In the genomic region with DNA sequence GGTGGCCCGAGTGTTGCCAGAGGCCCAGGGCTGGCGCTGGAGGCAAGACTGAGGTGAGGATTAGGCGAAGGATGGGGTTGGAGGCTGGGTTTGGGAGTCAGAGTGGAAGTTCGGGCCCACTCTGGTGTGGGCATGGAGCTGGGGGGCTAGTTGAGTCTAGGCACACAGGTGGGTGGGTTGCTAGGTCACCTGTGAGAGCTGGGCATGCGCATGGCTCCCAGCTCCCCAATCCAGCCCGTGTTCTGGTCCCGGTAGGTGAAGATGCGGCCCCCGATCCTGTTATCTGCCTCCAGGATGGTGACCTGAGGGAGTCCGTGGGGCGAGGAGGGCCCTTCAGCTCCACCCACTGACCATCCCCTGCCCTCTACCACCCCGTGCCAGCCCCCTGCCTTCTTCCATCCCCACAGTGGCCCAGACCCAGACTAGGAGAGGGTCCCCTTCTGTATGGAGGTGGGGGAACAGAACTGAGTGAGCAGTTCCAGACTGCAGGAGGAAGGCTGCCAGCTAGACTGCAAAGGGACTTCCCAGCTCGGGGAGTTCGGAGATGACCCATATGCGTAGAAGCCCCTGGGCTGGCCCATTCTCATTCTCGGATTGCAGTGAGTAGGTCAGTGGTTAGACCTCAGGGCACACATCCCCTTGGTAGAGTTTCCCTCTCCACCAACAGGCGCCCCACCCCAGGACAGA, we compare ENCODE assay signal across 1 cellular context.
A peak's percentile ranks its signal among the peaks of the same experiment; 100 is the strongest.
TF ChIP-seq lines count a peak whose summit lies in the region.

No MANE protein-coding gene starts in this region.

TF ChIP-seq in GM12878, 131 proteins besides CTCF, POLR2A, EP300 and RAD21 (continued from another document):
- TF ChIP-seq, protein P1, sequence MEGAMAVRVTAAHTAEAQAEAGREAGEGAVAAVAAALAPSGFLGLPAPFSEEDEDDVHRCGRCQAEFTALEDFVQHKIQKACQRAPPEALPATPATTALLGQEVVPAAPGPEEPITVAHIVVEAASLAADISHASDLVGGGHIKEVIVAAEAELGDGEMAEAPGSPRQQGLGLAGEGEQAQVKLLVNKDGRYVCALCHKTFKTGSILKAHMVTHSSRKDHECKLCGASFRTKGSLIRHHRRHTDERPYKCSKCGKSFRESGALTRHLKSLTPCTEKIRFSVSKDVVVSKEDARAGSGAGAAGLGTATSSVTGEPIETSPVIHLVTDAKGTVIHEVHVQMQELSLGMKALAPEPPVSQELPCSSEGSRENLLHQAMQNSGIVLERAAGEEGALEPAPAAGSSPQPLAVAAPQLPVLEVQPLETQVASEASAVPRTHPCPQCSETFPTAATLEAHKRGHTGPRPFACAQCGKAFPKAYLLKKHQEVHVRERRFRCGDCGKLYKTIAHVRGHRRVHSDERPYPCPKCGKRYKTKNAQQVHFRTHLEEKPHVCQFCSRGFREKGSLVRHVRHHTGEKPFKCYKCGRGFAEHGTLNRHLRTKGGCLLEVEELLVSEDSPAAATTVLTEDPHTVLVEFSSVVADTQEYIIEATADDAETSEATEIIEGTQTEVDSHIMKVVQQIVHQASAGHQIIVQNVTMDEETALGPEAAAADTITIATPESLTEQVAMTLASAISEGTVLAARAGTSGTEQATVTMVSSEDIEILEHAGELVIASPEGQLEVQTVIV (IDR thresholded peaks at IDR 0.05; ENCODE audit: borderline replicate concordance, partially characterized antibody) = no peak
- TF ChIP-seq, protein P2, sequence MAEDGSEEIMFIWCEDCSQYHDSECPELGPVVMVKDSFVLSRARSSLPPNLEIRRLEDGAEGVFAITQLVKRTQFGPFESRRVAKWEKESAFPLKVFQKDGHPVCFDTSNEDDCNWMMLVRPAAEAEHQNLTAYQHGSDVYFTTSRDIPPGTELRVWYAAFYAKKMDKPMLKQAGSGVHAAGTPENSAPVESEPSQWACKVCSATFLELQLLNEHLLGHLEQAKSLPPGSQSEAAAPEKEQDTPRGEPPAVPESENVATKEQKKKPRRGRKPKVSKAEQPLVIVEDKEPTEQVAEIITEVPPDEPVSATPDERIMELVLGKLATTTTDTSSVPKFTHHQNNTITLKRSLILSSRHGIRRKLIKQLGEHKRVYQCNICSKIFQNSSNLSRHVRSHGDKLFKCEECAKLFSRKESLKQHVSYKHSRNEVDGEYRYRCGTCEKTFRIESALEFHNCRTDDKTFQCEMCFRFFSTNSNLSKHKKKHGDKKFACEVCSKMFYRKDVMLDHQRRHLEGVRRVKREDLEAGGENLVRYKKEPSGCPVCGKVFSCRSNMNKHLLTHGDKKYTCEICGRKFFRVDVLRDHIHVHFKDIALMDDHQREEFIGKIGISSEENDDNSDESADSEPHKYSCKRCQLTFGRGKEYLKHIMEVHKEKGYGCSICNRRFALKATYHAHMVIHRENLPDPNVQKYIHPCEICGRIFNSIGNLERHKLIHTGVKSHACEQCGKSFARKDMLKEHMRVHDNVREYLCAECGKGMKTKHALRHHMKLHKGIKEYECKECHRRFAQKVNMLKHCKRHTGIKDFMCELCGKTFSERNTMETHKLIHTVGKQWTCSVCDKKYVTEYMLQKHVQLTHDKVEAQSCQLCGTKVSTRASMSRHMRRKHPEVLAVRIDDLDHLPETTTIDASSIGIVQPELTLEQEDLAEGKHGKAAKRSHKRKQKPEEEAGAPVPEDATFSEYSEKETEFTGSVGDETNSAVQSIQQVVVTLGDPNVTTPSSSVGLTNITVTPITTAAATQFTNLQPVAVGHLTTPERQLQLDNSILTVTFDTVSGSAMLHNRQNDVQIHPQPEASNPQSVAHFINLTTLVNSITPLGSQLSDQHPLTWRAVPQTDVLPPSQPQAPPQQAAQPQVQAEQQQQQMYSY (CRISPR knock-in tag; IDR thresholded peaks at IDR 0.05) = no peak
- TF ChIP-seq SMAD5 (IDR thresholded peaks at IDR 0.05; ENCODE audit: low read depth) = 0 out of 2 replicates have a peak, but pooled peaks have one; percentile 13
- TF ChIP-seq, protein P3, sequence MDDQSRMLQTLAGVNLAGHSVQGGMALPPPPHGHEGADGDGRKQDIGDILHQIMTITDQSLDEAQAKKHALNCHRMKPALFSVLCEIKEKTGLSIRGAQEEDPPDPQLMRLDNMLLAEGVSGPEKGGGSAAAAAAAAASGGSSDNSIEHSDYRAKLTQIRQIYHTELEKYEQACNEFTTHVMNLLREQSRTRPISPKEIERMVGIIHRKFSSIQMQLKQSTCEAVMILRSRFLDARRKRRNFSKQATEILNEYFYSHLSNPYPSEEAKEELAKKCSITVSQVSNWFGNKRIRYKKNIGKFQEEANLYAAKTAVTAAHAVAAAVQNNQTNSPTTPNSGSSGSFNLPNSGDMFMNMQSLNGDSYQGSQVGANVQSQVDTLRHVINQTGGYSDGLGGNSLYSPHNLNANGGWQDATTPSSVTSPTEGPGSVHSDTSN (IDR thresholded peaks at IDR 0.05; ENCODE audit: insufficient replicate concordance, low read depth, low read length) = no peak
- TF ChIP-seq CHD4 (IDR thresholded peaks at IDR 0.05) = no peak
- TF ChIP-seq BRCA1 (IDR thresholded peaks at IDR 0.05; ENCODE audit: low read depth, low read length) = no peak
- no peak for TF ChIP-seq ZSCAN29 (IDR thresholded peaks at IDR 0.05)
- no peak for TF ChIP-seq SIN3A (IDR thresholded peaks at IDR 0.05; ENCODE audit: low read depth, low read length)
- TF ChIP-seq SPI1 (IDR thresholded peaks at IDR 0.05; ENCODE audit: borderline replicate concordance, insufficient read depth, low read depth, low read length) = peak; percentile 73; the same call in 1 of the 2 replicates
- TF ChIP-seq HCFC1 (IDR thresholded peaks at IDR 0.05; ENCODE audit: low read length) = no peak
- TF ChIP-seq STAT3 (IDR thresholded peaks at IDR 0.05; ENCODE audit: low read depth, low read length) = no peak
- TF ChIP-seq, protein P4, sequence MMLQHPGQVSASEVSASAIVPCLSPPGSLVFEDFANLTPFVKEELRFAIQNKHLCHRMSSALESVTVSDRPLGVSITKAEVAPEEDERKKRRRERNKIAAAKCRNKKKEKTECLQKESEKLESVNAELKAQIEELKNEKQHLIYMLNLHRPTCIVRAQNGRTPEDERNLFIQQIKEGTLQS (IDR thresholded peaks at IDR 0.05; ENCODE audit: borderline replicate concordance, extremely low read depth, low read depth, low read length) = no peak
- TF ChIP-seq HDGF (IDR thresholded peaks at IDR 0.05) = no peak
- TF ChIP-seq NR2C1 (IDR thresholded peaks at IDR 0.05) = no peak
- no peak for TF ChIP-seq ZNF24 (IDR thresholded peaks at IDR 0.05)
- no peak for TF ChIP-seq ZNF217 (IDR thresholded peaks at IDR 0.05)
- TF ChIP-seq, protein P5, sequence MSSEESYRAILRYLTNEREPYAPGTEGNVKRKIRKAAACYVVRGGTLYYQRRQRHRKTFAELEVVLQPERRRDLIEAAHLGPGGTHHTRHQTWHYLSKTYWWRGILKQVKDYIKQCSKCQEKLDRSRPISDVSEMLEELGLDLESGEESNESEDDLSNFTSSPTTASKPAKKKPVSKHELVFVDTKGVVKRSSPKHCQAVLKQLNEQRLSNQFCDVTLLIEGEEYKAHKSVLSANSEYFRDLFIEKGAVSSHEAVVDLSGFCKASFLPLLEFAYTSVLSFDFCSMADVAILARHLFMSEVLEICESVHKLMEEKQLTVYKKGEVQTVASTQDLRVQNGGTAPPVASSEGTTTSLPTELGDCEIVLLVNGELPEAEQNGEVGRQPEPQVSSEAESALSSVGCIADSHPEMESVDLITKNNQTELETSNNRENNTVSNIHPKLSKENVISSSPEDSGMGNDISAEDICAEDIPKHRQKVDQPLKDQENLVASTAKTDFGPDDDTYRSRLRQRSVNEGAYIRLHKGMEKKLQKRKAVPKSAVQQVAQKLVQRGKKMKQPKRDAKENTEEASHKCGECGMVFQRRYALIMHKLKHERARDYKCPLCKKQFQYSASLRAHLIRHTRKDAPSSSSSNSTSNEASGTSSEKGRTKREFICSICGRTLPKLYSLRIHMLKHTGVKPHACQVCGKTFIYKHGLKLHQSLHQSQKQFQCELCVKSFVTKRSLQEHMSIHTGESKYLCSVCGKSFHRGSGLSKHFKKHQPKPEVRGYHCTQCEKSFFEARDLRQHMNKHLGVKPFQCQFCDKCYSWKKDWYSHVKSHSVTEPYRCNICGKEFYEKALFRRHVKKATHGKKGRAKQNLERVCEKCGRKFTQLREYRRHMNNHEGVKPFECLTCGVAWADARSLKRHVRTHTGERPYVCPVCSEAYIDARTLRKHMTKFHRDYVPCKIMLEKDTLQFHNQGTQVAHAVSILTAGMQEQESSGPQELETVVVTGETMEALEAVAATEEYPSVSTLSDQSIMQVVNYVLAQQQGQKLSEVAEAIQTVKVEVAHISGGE (CRISPR knock-in tag; IDR thresholded peaks at IDR 0.05) = no peak
- peak; percentile 45; the same call in 1 of the 2 replicates for TF ChIP-seq JUNB (IDR thresholded peaks at IDR 0.05)
- TF ChIP-seq, protein P6, sequence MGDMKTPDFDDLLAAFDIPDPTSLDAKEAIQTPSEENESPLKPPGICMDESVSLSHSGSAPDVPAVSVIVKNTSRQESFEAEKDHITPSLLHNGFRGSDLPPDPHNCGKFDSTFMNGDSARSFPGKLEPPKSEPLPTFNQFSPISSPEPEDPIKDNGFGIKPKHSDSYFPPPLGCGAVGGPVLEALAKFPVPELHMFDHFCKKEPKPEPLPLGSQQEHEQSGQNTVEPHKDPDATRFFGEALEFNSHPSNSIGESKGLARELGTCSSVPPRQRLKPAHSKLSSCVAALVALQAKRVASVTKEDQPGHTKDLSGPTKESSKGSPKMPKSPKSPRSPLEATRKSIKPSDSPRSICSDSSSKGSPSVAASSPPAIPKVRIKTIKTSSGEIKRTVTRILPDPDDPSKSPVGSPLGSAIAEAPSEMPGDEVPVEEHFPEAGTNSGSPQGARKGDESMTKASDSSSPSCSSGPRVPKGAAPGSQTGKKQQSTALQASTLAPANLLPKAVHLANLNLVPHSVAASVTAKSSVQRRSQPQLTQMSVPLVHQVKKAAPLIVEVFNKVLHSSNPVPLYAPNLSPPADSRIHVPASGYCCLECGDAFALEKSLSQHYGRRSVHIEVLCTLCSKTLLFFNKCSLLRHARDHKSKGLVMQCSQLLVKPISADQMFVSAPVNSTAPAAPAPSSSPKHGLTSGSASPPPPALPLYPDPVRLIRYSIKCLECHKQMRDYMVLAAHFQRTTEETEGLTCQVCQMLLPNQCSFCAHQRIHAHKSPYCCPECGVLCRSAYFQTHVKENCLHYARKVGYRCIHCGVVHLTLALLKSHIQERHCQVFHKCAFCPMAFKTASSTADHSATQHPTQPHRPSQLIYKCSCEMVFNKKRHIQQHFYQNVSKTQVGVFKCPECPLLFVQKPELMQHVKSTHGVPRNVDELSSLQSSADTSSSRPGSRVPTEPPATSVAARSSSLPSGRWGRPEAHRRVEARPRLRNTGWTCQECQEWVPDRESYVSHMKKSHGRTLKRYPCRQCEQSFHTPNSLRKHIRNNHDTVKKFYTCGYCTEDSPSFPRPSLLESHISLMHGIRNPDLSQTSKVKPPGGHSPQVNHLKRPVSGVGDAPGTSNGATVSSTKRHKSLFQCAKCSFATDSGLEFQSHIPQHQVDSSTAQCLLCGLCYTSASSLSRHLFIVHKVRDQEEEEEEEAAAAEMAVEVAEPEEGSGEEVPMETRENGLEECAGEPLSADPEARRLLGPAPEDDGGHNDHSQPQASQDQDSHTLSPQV (IDR thresholded peaks at IDR 0.05) = no peak
- no peak; the same call in 1 of the 2 replicates for TF ChIP-seq ESRRA (IDR thresholded peaks at IDR 0.05; ENCODE audit: low read length)
- TF ChIP-seq PAX5 (IDR thresholded peaks at IDR 0.05; ENCODE audit: borderline replicate concordance, low read depth, low read length) = peak; percentile 77; the same call in 1 of the 2 replicates
- no peak for TF ChIP-seq SREBF2 (IDR thresholded peaks at IDR 0.05; ENCODE audit: low read length)
- no peak for TF ChIP-seq ATF7 (IDR thresholded peaks at IDR 0.05; ENCODE audit: low read depth)
- no peak for TF ChIP-seq MYB (IDR thresholded peaks at IDR 0.05; ENCODE audit: borderline replicate concordance, low read depth, low read length)
- no peak for TF ChIP-seq YY1 (IDR thresholded peaks at IDR 0.05; ENCODE audit: low read depth, low read length)
- TF ChIP-seq CHD1 (IDR thresholded peaks at IDR 0.05; ENCODE audit: low read depth, low read length) = no peak
- no peak for TF ChIP-seq HDAC6 (IDR thresholded peaks at IDR 0.05; ENCODE audit: unreplicated experiment)
- no peak for TF ChIP-seq ZNF622 (IDR thresholded peaks at IDR 0.05)
- no peak for TF ChIP-seq NR2F1 (conservative IDR thresholded peaks at IDR 0.05)
- TF ChIP-seq BHLHE40 (IDR thresholded peaks at IDR 0.05; ENCODE audit: borderline replicate concordance in 1 of 2, low read depth in 2 of 2, low read length in 1 of 2) = peak in 1 of 2 experiments; percentile 73; a peak in 3 of 4 replicates
- 0 out of 2 replicates have a peak, but pooled peaks have one; percentile 20 for TF ChIP-seq GATAD2B (conservative IDR thresholded peaks at IDR 0.05; ENCODE audit: low read depth)
- TF ChIP-seq, protein P7, sequence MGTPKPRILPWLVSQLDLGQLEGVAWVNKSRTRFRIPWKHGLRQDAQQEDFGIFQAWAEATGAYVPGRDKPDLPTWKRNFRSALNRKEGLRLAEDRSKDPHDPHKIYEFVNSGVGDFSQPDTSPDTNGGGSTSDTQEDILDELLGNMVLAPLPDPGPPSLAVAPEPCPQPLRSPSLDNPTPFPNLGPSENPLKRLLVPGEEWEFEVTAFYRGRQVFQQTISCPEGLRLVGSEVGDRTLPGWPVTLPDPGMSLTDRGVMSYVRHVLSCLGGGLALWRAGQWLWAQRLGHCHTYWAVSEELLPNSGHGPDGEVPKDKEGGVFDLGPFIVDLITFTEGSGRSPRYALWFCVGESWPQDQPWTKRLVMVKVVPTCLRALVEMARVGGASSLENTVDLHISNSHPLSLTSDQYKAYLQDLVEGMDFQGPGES (IDR thresholded peaks at IDR 0.05) = no peak
- no peak for TF ChIP-seq EGR1 (IDR thresholded peaks at IDR 0.05; ENCODE audit: borderline replicate concordance in 1 of 2, low read depth in 2 of 2, low read length in 2 of 2)
- TF ChIP-seq ZZZ3 (IDR thresholded peaks at IDR 0.05; ENCODE audit: control insufficient read depth, insufficient read length, low read depth) = no peak
- TF ChIP-seq, protein P8, sequence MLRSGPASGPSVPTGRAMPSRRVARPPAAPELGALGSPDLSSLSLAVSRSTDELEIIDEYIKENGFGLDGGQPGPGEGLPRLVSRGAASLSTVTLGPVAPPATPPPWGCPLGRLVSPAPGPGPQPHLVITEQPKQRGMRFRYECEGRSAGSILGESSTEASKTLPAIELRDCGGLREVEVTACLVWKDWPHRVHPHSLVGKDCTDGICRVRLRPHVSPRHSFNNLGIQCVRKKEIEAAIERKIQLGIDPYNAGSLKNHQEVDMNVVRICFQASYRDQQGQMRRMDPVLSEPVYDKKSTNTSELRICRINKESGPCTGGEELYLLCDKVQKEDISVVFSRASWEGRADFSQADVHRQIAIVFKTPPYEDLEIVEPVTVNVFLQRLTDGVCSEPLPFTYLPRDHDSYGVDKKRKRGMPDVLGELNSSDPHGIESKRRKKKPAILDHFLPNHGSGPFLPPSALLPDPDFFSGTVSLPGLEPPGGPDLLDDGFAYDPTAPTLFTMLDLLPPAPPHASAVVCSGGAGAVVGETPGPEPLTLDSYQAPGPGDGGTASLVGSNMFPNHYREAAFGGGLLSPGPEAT (IDR thresholded peaks at IDR 0.05; ENCODE audit: low read depth) = peak; percentile 78
- no peak for TF ChIP-seq RFX5 (IDR thresholded peaks at IDR 0.05; ENCODE audit: low read depth, low read length)
TF ChIP-seq in GM12878: peak in this region for 37.
